Comparison of ENCODE assay signal across 22 cellular contexts in the genomic region with DNA sequence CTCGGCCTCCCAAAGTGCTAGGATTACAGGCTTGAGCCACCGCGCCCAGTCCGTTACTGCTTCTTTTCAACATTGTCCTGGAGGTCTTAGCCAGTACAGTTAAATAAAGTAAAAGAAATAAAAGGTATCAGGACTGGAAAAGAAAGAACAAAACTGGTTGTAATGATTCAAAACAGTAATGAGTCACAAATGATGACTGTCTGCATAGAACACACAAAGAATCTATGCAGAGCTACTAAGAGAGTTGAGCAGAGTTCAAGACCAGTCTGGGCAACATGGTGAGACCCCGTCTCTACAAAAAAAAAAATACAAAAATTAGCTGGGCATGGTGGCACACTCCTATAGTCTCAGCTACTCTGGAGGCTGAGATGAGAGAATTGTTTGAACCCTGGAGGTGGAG.
"Had no signal": no experiment of that assay in that cellular context is flagged by ENCODE, and none has a peak within 500 bp of the region (broad histone marks: within the 10 kb centered on the region; RNA-seq: fewer than 3 reads in every experiment).

No MANE protein-coding gene starts in this region.

- H3K4me3 Mint-ChIP-seq: activated CD4-positive, alpha-beta T cell treated with anti-CD3 and anti-CD28 coated beads, Interleukin-2, amount 10 ng/mL, durations not matched to agents 7 days and 5 days; activated CD8-positive, alpha-beta memory T cell treated with anti-CD3 and anti-CD28 coated beads, Interleukin-2, amount 10 ng/mL, durations not matched to agents 7 days and 5 days; activated CD8-positive, alpha-beta T cell treated with anti-CD3 and anti-CD28 coated beads for 36 hours; activated naive CD8-positive, alpha-beta T cell treated with anti-CD3 and anti-CD28 coated beads for 36 hours; naive B cell; stimulated activated memory B cell treated with anti-CD40 and anti-IgM and Interleukin-4, amounts not matched to agents 10 μg/mL and 1 μg/mL and 100 μg/mL, for 72 hours had no signal

- H3K36me3 ChIP-seq: right lobe of liver, stomach, suprapubic skin had no signal

- H3K4me3 ChIP-seq: coronary artery, heart right ventricle, right lobe of liver, skin epidermis, stomach, suprapubic skin, tibial nerve had no signal

- H3K36me3 Mint-ChIP-seq: activated CD8-positive, alpha-beta memory T cell treated with anti-CD3 and anti-CD28 coated beads, Interleukin-2, amount 10 ng/mL, durations not matched to agents 7 days and 5 days; activated naive CD8-positive, alpha-beta T cell treated with anti-CD3 and anti-CD28 coated beads for 36 hours had no signal

- H3K27me3 Mint-ChIP-seq: activated CD8-positive, alpha-beta T cell treated with anti-CD3 and anti-CD28 coated beads for 36 hours; naive B cell; stimulated activated memory B cell treated with anti-CD40 and anti-IgM and Interleukin-4, amounts not matched to agents 10 μg/mL and 1 μg/mL and 100 μg/mL, for 72 hours had no signal

- DNase-seq: activated CD4-positive, alpha-beta T cell treated with anti-CD3 and anti-CD28 coated beads, Interleukin-2, amount 10 ng/mL, durations not matched to agents 7 days and 5 days; activated CD8-positive, alpha-beta memory T cell treated with anti-CD3 and anti-CD28 coated beads, Interleukin-2, amount 10 ng/mL, durations not matched to agents 7 days and 5 days; activated CD8-positive, alpha-beta T cell treated with anti-CD3 and anti-CD28 coated beads for 36 hours; activated naive CD8-positive, alpha-beta T cell treated with anti-CD3 and anti-CD28 coated beads for 36 hours; activated T-cell treated with anti-CD3 and anti-CD28 coated beads for 4 hours; cerebellar nuclear complex; heart right ventricle; islet precursor cell; left colon; mesendoderm; naive B cell; nucleus accumbens; posterior cingulate gyrus; right lobe of liver; stimulated activated CD4-positive, alpha-beta T cell treated with anti-CD3 and anti-CD28 coated beads, Interleukin-2, amount 100 ng/mL, for 24 hours; stomach had no signal

- H3K9me3 Mint-ChIP-seq: activated CD4-positive, alpha-beta T cell treated with anti-CD3 and anti-CD28 coated beads, Interleukin-2, amount 10 ng/mL, durations not matched to agents 7 days and 5 days; activated CD8-positive, alpha-beta T cell treated with anti-CD3 and anti-CD28 coated beads for 36 hours; activated naive CD8-positive, alpha-beta T cell treated with anti-CD3 and anti-CD28 coated beads for 36 hours; stimulated activated memory B cell treated with anti-CD40 and anti-IgM and Interleukin-4, amounts not matched to agents 10 μg/mL and 1 μg/mL and 100 μg/mL, for 72 hours had no signal

- H3K4me1 Mint-ChIP-seq: activated CD4-positive, alpha-beta T cell treated with anti-CD3 and anti-CD28 coated beads, Interleukin-2, amount 10 ng/mL, durations not matched to agents 7 days and 5 days; activated naive CD8-positive, alpha-beta T cell treated with anti-CD3 and anti-CD28 coated beads for 36 hours had no signal

- H3K27me3 ChIP-seq: heart right ventricle, right lobe of liver, stomach, suprapubic skin, tibial nerve had no signal

- H3K4me1 ChIP-seq: right lobe of liver had no signal

- H3K27ac Mint-ChIP-seq: activated CD4-positive, alpha-beta T cell treated with anti-CD3 and anti-CD28 coated beads, Interleukin-2, amount 10 ng/mL, durations not matched to agents 7 days and 5 days; activated CD8-positive, alpha-beta memory T cell treated with anti-CD3 and anti-CD28 coated beads, Interleukin-2, amount 10 ng/mL, durations not matched to agents 7 days and 5 days; activated CD8-positive, alpha-beta T cell treated with anti-CD3 and anti-CD28 coated beads for 36 hours; activated naive CD8-positive, alpha-beta T cell treated with anti-CD3 and anti-CD28 coated beads for 36 hours; stimulated activated memory B cell treated with anti-CD40 and anti-IgM and Interleukin-4, amounts not matched to agents 10 μg/mL and 1 μg/mL and 100 μg/mL, for 72 hours had no signal

- ATAC-seq: activated CD8-positive, alpha-beta memory T cell treated with anti-CD3 and anti-CD28 coated beads, Interleukin-2, amount 10 ng/mL, durations not matched to agents 7 days and 5 days; activated CD8-positive, alpha-beta T cell treated with anti-CD3 and anti-CD28 coated beads for 36 hours; heart right ventricle; left colon; right lobe of liver; stimulated activated memory B cell treated with anti-CD40 and anti-IgM and Interleukin-4, amounts not matched to agents 10 μg/mL and 1 μg/mL and 100 μg/mL, for 72 hours had no signal

- H3K9me3 ChIP-seq: right lobe of liver, stomach, suprapubic skin, tibial nerve had no signal

- H3K27ac ChIP-seq: coronary artery, heart right ventricle, right lobe of liver, skin epidermis, stomach, suprapubic skin, tibial nerve had no signal

- FAIRE-seq: astrocyte had no signal
